In genomic region chr20:63957004-63957689, GRCh38 we compare ENCODE assay signal across 8 cellular contexts. TPM values are rescaled to one million over a fixed set of nuclear protein-coding genes. Genes with fewer than 3 reads are reported as not detected.
DNase-seq lines count a peak whose midpoint lies in the region; ATAC-seq, FAIRE-seq and TF ChIP-seq lines count a peak whose summit lies in the region.

No MANE protein-coding gene starts in this region.

- peaks cover 28% of the 10 kb centered on the region for H3K4me1 ChIP-seq in OCI-LY7 (ENCODE audit: insufficient read depth, low read length, poor library complexity, severe bottlenecking)
- H3K4me1 ChIP-seq in tibial artery: peaks cover 0 to 52% (median 37%) of the 10 kb centered on the region in 4 donors

- peak; percentile 74 for DNase-seq in GM12891 (ENCODE audit: insufficient read length, low spot score)
- DNase-seq in HK-2 (ENCODE audit: unreplicated experiment): peak; percentile 77
- DNase-seq in OCI-LY7 (ENCODE audit: low spot score): peak; percentile 73
- peak; percentile 58 for DNase-seq in fibroblast of peridontal ligament (ENCODE audit: extremely low read depth)
- DNase-seq in natural killer cell treated with Interleukin-12 subunit alpha and Interleukin-12 subunit beta and Interleukin-15 and Interleukin-18, amount 100 ng/mL, for 72 hours (ENCODE audit: low spot score): no peak
- peak; percentile 70 to 88 for DNase-seq in tibial artery

- H3K4me1 Mint-ChIP-seq in activated T-helper 17 cell treated with anti-CD3 and anti-CD28 coated beads, Interleukin-2, amount 50 U/mL, for 72 hours: peaks cover 12% of the 10 kb centered on the region
- peaks cover 13 to 15% of the 10 kb centered on the region in 2 donors for H3K4me1 Mint-ChIP-seq in natural killer cell treated with Interleukin-12 subunit alpha and Interleukin-12 subunit beta and Interleukin-15 and Interleukin-18, amount 100 ng/mL, for 72 hours (ENCODE audit: low read depth in 2 of 2)

- H3K4me2 ChIP-seq in OCI-LY7 (ENCODE audit: low read length): peak overlapping the region; percentile 85

- no peaks in the 10 kb centered on the region for H3K27me3 ChIP-seq in tibial artery

- no peaks in the 10 kb centered on the region for H3K9me3 Mint-ChIP-seq in activated T-helper 17 cell treated with anti-CD3 and anti-CD28 coated beads, Interleukin-2, amount 50 U/mL, for 72 hours
- H3K9me3 Mint-ChIP-seq in natural killer cell treated with Interleukin-12 subunit alpha and Interleukin-12 subunit beta and Interleukin-15 and Interleukin-18, amount 100 ng/mL, for 72 hours: no peaks in the 10 kb centered on the region

- CTCF ChIA-PET in OCI-LY7 (lab: Charles Lee; ENCODE audit: unreplicated experiment): interaction anchor here (1.0 kb wide), 1 partner anchor 80 kb away, joined by 3 read pairs; no protein-coding TSS in a partner anchor

- H3K27ac Mint-ChIP-seq in activated T-helper 17 cell treated with anti-CD3 and anti-CD28 coated beads, Interleukin-2, amount 50 U/mL, for 72 hours: peak overlapping the region; percentile 90
- peak overlapping the region in 1 of 2 donors; percentile 28 for H3K27ac Mint-ChIP-seq in natural killer cell treated with Interleukin-12 subunit alpha and Interleukin-12 subunit beta and Interleukin-15 and Interleukin-18, amount 100 ng/mL, for 72 hours

- peaks cover 8% of the 10 kb centered on the region for H3K36me3 Mint-ChIP-seq in activated T-helper 17 cell treated with anti-CD3 and anti-CD28 coated beads, Interleukin-2, amount 50 U/mL, for 72 hours (ENCODE audit: low read depth)
- H3K36me3 Mint-ChIP-seq in natural killer cell treated with Interleukin-12 subunit alpha and Interleukin-12 subunit beta and Interleukin-15 and Interleukin-18, amount 100 ng/mL, for 72 hours: no peaks in the 10 kb centered on the region

- no peak for FAIRE-seq in GM12891 (lab: Jason Lieb, UNC)

- peak overlapping the region; percentile 81 for H3K4me3 Mint-ChIP-seq in activated T-helper 17 cell treated with anti-CD3 and anti-CD28 coated beads, Interleukin-2, amount 50 U/mL, for 72 hours
- H3K4me3 Mint-ChIP-seq in natural killer cell treated with Interleukin-12 subunit alpha and Interleukin-12 subunit beta and Interleukin-15 and Interleukin-18, amount 100 ng/mL, for 72 hours: peak overlapping the region; percentile 66

- H3K79me2 ChIP-seq in OCI-LY7 (ENCODE audit: insufficient read depth, low read depth, low read length): peaks cover 25% of the 10 kb centered on the region; the same call in 1 of the 2 replicates

- ATAC-seq in activated T-helper 17 cell treated with anti-CD3 and anti-CD28 coated beads, Interleukin-2, amount 50 U/mL, for 72 hours (replicated peaks): peak; percentile 69
- ATAC-seq in natural killer cell treated with Interleukin-12 subunit alpha and Interleukin-12 subunit beta and Interleukin-15 and Interleukin-18, amount 100 ng/mL, for 72 hours: peak; percentile 4 to 17
- ATAC-seq in HG03108 (IDR thresholded peaks at IDR 0.05; ENCODE audit: unreplicated experiment): no peak

- H3K4me3 ChIP-seq in OCI-LY7 (ENCODE audit: low read depth, low read length, poor library complexity, severe bottlenecking) (peak overlapping the region; percentile 70), tibial artery (peak overlapping the region; percentile 92 to 98)

- POLR2A ChIA-PET in OCI-LY7 (lab: Charles Lee): interaction anchor here (1.0 to 1.1 kb wide), 2 partner anchors 23 to 39 kb away, joined by 3 to 4 read pairs; no protein-coding TSS in a partner anchor

- H3K9me3 ChIP-seq in OCI-LY7 (ENCODE audit: low read length): no peaks in the 10 kb centered on the region
- no peaks in the 10 kb centered on the region for H3K9me3 ChIP-seq in tibial artery

- peak; percentile 32 for TF ChIP-seq CTCF in OCI-LY7 (conservative IDR thresholded peaks at IDR 0.05; ENCODE audit: low read length)
- peak in 1 of 2 experiments; percentile 26 for TF ChIP-seq CTCF in tibial artery (IDR thresholded peaks at IDR 0.05)

- TF ChIP-seq POLR2A in GM12891 (IDR thresholded peaks at IDR 0.05; ENCODE audit: low read depth, low read length): no peak

- H2AFZ ChIP-seq in OCI-LY7 (ENCODE audit: low read length): peak overlapping the region; percentile 61

- H3K27ac ChIP-seq in OCI-LY7 (ENCODE audit: low read depth, low read length, poor library complexity, severe bottlenecking) (peak overlapping the region; percentile 81), tibial artery (peak overlapping the region; percentile 67 to 96)

- intact Hi-C loops in OCI-LY7 (cut with micrococcal nuclease; ENCODE audit: unreplicated experiment): no loop called here
- intact Hi-C loops in tibial artery (cut with DNase I; ENCODE audit: low total_unique reads): no loop called here

- H3K9me2 ChIP-seq in OCI-LY7 (ENCODE audit: insufficient read depth, low read length): no peaks in the 10 kb centered on the region

- H3K36me3 ChIP-seq in OCI-LY7 (ENCODE audit: insufficient read depth, low read length) (no peaks in the 10 kb centered on the region; the same call in 1 of the 2 replicates), tibial artery (peaks cover 13 to 43% (median 23%) of the 10 kb centered on the region in 3 donors)

- no peaks in the 10 kb centered on the region for H4K20me1 ChIP-seq in OCI-LY7 (ENCODE audit: insufficient read depth, low read length)

- BruUV-seq in OCI-LY7 (replicated peaks; lab: Mats Ljungman, UMichigan): TSS peak; percentile 58

- no peaks in the 10 kb centered on the region for H3K27me3 Mint-ChIP-seq in activated T-helper 17 cell treated with anti-CD3 and anti-CD28 coated beads, Interleukin-2, amount 50 U/mL, for 72 hours
- H3K27me3 Mint-ChIP-seq in natural killer cell treated with Interleukin-12 subunit alpha and Interleukin-12 subunit beta and Interleukin-15 and Interleukin-18, amount 100 ng/mL, for 72 hours: no peaks in the 10 kb centered on the region

TF ChIP-seq in GM12891, 5 proteins besides CTCF, POLR2A, EP300 and RAD21:
- TF ChIP-seq PAX5 (IDR thresholded peaks at IDR 0.05; ENCODE audit: insufficient read depth, low read length, severe bottlenecking) (no peak), POLR2AphosphoS5 (IDR thresholded peaks at IDR 0.05; ENCODE audit: low read depth, low read length) (peak; percentile 32)

RNA-seq across cellular contexts. Expression of gene UCKL1, which starts 0.9 kb away (rescaled TPM):
- polyA plus RNA-seq in GM12891 (2012; ENCODE audit: low read depth, missing spikeins): 21.2 TPM
- total RNA-seq in OCI-LY7 (2014; rRNA removed; shearing (Covaris generic)): 19.8 and 25.6 TPM in 2 replicates
- total RNA-seq in OCI-LY7 (2022): 42.6 and 43.0 TPM in 2 replicates
- 10 to 100 TPM; 27.5 to 36.2 TPM for total RNA-seq in activated T-helper 17 cell treated with anti-CD3 and anti-CD28 coated beads, Interleukin-2, amount 50 U/mL, for 72 hours
- total RNA-seq in natural killer cell treated with Interleukin-12 subunit alpha and Interleukin-12 subunit beta and Interleukin-15 and Interleukin-18, amount 100 ng/mL, for 72 hours: 10 to 100 TPM; 32.6 to 52.9 TPM

RNA-seq across cellular contexts. Expression of gene ZNF512B, which starts 12.6 kb away (rescaled TPM):
- polyA plus RNA-seq in GM12891 (2012; ENCODE audit: low read depth, missing spikeins): 12.5 TPM
- total RNA-seq in OCI-LY7 (2014; rRNA removed; shearing (Covaris generic)): 5.6 and 7.2 TPM in 2 replicates
- total RNA-seq in OCI-LY7 (2022): 13.6 and 14.3 TPM in 2 replicates
- total RNA-seq in activated T-helper 17 cell treated with anti-CD3 and anti-CD28 coated beads, Interleukin-2, amount 50 U/mL, for 72 hours: 10 to 100 TPM; 13.9 to 21.3 TPM
- total RNA-seq in natural killer cell treated with Interleukin-12 subunit alpha and Interleukin-12 subunit beta and Interleukin-15 and Interleukin-18, amount 100 ng/mL, for 72 hours: 10 to 100 TPM in 1 of 2 donors, 1 to 10 TPM in 1; 9.6 to 13.8 TPM

RNA-seq across cellular contexts. Expression of gene SAMD10, which starts 22.3 kb away (rescaled TPM):
- 116 TPM for polyA plus RNA-seq in GM12891 (2012; ENCODE audit: low read depth, missing spikeins)
- total RNA-seq in OCI-LY7 (2014; rRNA removed; shearing (Covaris generic)): 3.1 and 12.0 TPM in 2 replicates
- 11.9 and 13.3 TPM in 2 replicates for total RNA-seq in OCI-LY7 (2022)
- total RNA-seq in activated T-helper 17 cell treated with anti-CD3 and anti-CD28 coated beads, Interleukin-2, amount 50 U/mL, for 72 hours: 10 to 100 TPM; 21.4 to 32.7 TPM
- total RNA-seq in natural killer cell treated with Interleukin-12 subunit alpha and Interleukin-12 subunit beta and Interleukin-15 and Interleukin-18, amount 100 ng/mL, for 72 hours: 10 to 100 TPM; 33.3 to 33.6 TPM

RNA-seq across cellular contexts. Expression of gene PRPF6, which starts 23.8 kb away (rescaled TPM):
- polyA plus RNA-seq in GM12891 (2012; ENCODE audit: low read depth, missing spikeins): 142 TPM
- total RNA-seq in OCI-LY7 (2014; rRNA removed; shearing (Covaris generic)): 45.1 and 61.5 TPM in 2 replicates
- total RNA-seq in OCI-LY7 (2022): 70.4 and 73.7 TPM in 2 replicates
- 10 to 100 TPM; 88.5 to 97.4 TPM for total RNA-seq in activated T-helper 17 cell treated with anti-CD3 and anti-CD28 coated beads, Interleukin-2, amount 50 U/mL, for 72 hours
- 10 to 100 TPM; 65.9 to 87.7 TPM for total RNA-seq in natural killer cell treated with Interleukin-12 subunit alpha and Interleukin-12 subunit beta and Interleukin-15 and Interleukin-18, amount 100 ng/mL, for 72 hours
